In genomic region chr17:43312011-43312410, GRCh38 we compare ENCODE assay signal across 17 cellular contexts.
"Had no signal": no experiment of that assay in that cellular context is flagged by ENCODE, and none has a peak within 500 bp of the region (broad histone marks: within the 10 kb centered on the region; RNA-seq: fewer than 3 reads in every experiment).

No MANE protein-coding gene starts in this region.

- H3K36me3 ChIP-seq: cardiac muscle cell, lower lobe of right lung, transverse colon, uterus had no signal

- H3K9me3 ChIP-seq: lower lobe of right lung, transverse colon, uterus had no signal

- H3K27me3 ChIP-seq: cardiac muscle cell, transverse colon, uterus had no signal

- H3K27ac ChIP-seq: cardiac muscle cell, lower lobe of right lung, transverse colon, uterus had no signal

- ATAC-seq: activated CD4-positive, CD25-positive, alpha-beta regulatory T cell treated with anti-CD3 and anti-CD28 coated beads, Interleukin-2, amount 50 U/mL, for 24 hours; left lobe of liver; lower lobe of right lung; naive thymus-derived CD4-positive, alpha-beta T cell; SK-N-SH treated with all-trans-retinoic acid at 6 μM for 48 hours had no signal

- H3K4me3 Mint-ChIP-seq: naive thymus-derived CD4-positive, alpha-beta T cell had no signal

- H3K4me3 ChIP-seq: cardiac muscle cell, lower lobe of right lung, transverse colon, uterus had no signal

- H3K27me3 Mint-ChIP-seq: naive thymus-derived CD4-positive, alpha-beta T cell; progenitor cell of endocrine pancreas had no signal

- H3K27ac Mint-ChIP-seq: progenitor cell of endocrine pancreas had no signal

- H3K4me1 ChIP-seq: lower lobe of right lung, transverse colon, uterus had no signal

- DNase-seq: activated T-cell treated with anti-CD3 and anti-CD28 coated beads, Interleukin-2, amount 50 U/mL, for 1 hour; effector CD4-positive, alpha-beta T cell; erythroblast; foreskin fibroblast; lower lobe of right lung; mesendoderm; retina; stimulated activated CD4-positive, alpha-beta T cell treated with anti-CD3 and anti-CD28 coated beads, Interleukin-12 subunit alpha, Interleukin-12 subunit beta, amount 100 ng/mL, for 4 hours; stimulated activated CD4-positive, alpha-beta T cell treated with anti-CD3 and anti-CD28 coated beads, Interleukin-4, amount 100 ng/mL, for 4 hours; transverse colon; uterus had no signal
